ENCODE assay signal across 26 cellular contexts in the genomic region with DNA sequence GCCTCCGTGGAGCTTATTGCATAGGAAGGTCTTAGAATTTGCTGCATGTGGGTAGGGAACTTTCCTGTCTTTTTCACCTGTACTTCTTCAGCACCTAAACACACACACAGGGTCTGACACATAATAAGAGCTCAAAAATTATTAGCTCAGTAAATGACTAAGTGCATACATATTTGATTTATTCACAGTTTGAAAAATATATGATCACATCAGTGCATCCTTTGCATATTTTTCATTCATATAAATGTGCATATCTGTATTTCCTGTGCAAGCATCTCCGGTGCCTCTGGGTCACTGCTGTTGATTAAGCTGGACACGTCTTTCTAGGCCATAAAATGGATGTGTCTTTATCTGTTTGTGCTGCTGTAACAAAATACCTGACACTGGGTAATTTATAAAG.
"Had no signal": no experiment of that assay in that cellular context is flagged by ENCODE, and none has a peak within 500 bp of the region (broad histone marks: within the 10 kb centered on the region; RNA-seq: fewer than 3 reads in every experiment).

No MANE protein-coding gene starts in this region.

- H3K27me3 ChIP-seq: breast epithelium, MG63 had no signal

- H3K4me3 ChIP-seq: breast epithelium, MG63, SK-N-MC had no signal

- H3K27ac ChIP-seq: breast epithelium, SK-N-MC had no signal

- H3K9me3 Mint-ChIP-seq: activated B cell treated with CpG ODN at 0.5 μM for 24 hours; activated CD4-positive, alpha-beta T cell treated with anti-CD3 and anti-CD28 coated beads, Interleukin-2, amount 10 ng/mL, durations not matched to agents 24 days and 14 days; activated naive CD4-positive, alpha-beta T cell treated with anti-CD3 and anti-CD28 coated beads, Interleukin-2, amount 50 U/mL, for 24 hours; activated T-cell treated with anti-CD3 and anti-CD28 coated beads, Interleukin-2, amount 50 U/mL, for 24 hours; activated T-helper 1 cell treated with anti-CD3 and anti-CD28 coated beads, Interleukin-12 subunit alpha, Interleukin-12 subunit beta, Interleukin-2, Interleukin-4 antibody, amounts not matched to agents 30 ng/mL and 10 ng/mL and 1 ng/mL, durations not matched to agents 14 hours and 24 hours and 36 hours had no signal

- H3K4me1 ChIP-seq: breast epithelium had no signal

- H3K9me3 ChIP-seq: breast epithelium, MG63 had no signal

- H3K4me3 Mint-ChIP-seq: activated B cell treated with CpG ODN at 0.5 μM for 24 hours; activated CD4-positive, alpha-beta T cell treated with anti-CD3 and anti-CD28 coated beads, Interleukin-2, amount 10 ng/mL, durations not matched to agents 24 days and 14 days; activated CD8-positive, alpha-beta memory T cell treated with anti-CD3 and anti-CD28 coated beads, Interleukin-2, amount 10 ng/mL, durations not matched to agents 7 days and 5 days; activated naive CD4-positive, alpha-beta T cell treated with anti-CD3 and anti-CD28 coated beads, Interleukin-2, amount 50 U/mL, for 24 hours; activated T-cell treated with anti-CD3 and anti-CD28 coated beads, Interleukin-2, amount 50 U/mL, for 24 hours; activated T-helper 1 cell treated with anti-CD3 and anti-CD28 coated beads, Interleukin-12 subunit alpha, Interleukin-12 subunit beta, Interleukin-2, Interleukin-4 antibody, amounts not matched to agents 30 ng/mL and 10 ng/mL and 1 ng/mL, durations not matched to agents 14 hours and 24 hours and 36 hours; T-helper 17 cell had no signal

- H3K4me1 Mint-ChIP-seq: activated CD4-positive, alpha-beta T cell treated with anti-CD3 and anti-CD28 coated beads, Interleukin-2, amount 10 ng/mL, durations not matched to agents 24 days and 14 days; activated CD8-positive, alpha-beta memory T cell treated with anti-CD3 and anti-CD28 coated beads, Interleukin-2, amount 10 ng/mL, durations not matched to agents 7 days and 5 days; activated naive CD4-positive, alpha-beta T cell treated with anti-CD3 and anti-CD28 coated beads, Interleukin-2, amount 50 U/mL, for 24 hours had no signal

- H3K27ac Mint-ChIP-seq: activated B cell treated with CpG ODN at 0.5 μM for 24 hours; activated CD4-positive, alpha-beta T cell treated with anti-CD3 and anti-CD28 coated beads, Interleukin-2, amount 10 ng/mL, durations not matched to agents 24 days and 14 days; activated CD8-positive, alpha-beta memory T cell treated with anti-CD3 and anti-CD28 coated beads, Interleukin-2, amount 10 ng/mL, durations not matched to agents 7 days and 5 days; activated naive CD4-positive, alpha-beta T cell treated with anti-CD3 and anti-CD28 coated beads, Interleukin-2, amount 50 U/mL, for 24 hours; activated T-cell treated with anti-CD3 and anti-CD28 coated beads, Interleukin-2, amount 50 U/mL, for 24 hours; activated T-helper 1 cell treated with anti-CD3 and anti-CD28 coated beads, Interleukin-12 subunit alpha, Interleukin-12 subunit beta, Interleukin-2, Interleukin-4 antibody, amounts not matched to agents 30 ng/mL and 10 ng/mL and 1 ng/mL, durations not matched to agents 14 hours and 24 hours and 36 hours; T-helper 17 cell had no signal

- H3K36me3 ChIP-seq: breast epithelium had no signal

- ATAC-seq: activated CD8-positive, alpha-beta memory T cell treated with anti-CD3 and anti-CD28 coated beads, Interleukin-2, amount 10 ng/mL, durations not matched to agents 7 days and 5 days; Right ventricle myocardium inferior; T-helper 17 cell had no signal

- H3K36me3 Mint-ChIP-seq: activated CD8-positive, alpha-beta memory T cell treated with anti-CD3 and anti-CD28 coated beads, Interleukin-2, amount 10 ng/mL, durations not matched to agents 7 days and 5 days; activated naive CD4-positive, alpha-beta T cell treated with anti-CD3 and anti-CD28 coated beads, Interleukin-2, amount 50 U/mL, for 24 hours had no signal

- H3K27me3 Mint-ChIP-seq: activated B cell treated with CpG ODN at 0.5 μM for 24 hours; activated CD8-positive, alpha-beta memory T cell treated with anti-CD3 and anti-CD28 coated beads, Interleukin-2, amount 10 ng/mL, durations not matched to agents 7 days and 5 days; activated T-cell treated with anti-CD3 and anti-CD28 coated beads, Interleukin-2, amount 50 U/mL, for 24 hours; T-helper 17 cell had no signal

- DNase-seq: activated B cell treated with CpG ODN at 0.5 μM for 24 hours; activated CD4-positive, alpha-beta T cell treated with anti-CD3 and anti-CD28 coated beads for 1 hour; activated CD4-positive, alpha-beta T cell treated with anti-CD3 and anti-CD28 coated beads, Interleukin-2, amount 10 ng/mL, durations not matched to agents 24 days and 14 days; activated CD4-positive, alpha-beta T cell treated with anti-CD3 and anti-CD28 coated beads, Interleukin-2, amount 50 U/mL, for 48 hours; activated CD8-positive, alpha-beta memory T cell treated with anti-CD3 and anti-CD28 coated beads, Interleukin-2, amount 10 ng/mL, durations not matched to agents 7 days and 5 days; activated effector memory CD4-positive, alpha-beta T cell treated with Interleukin-2 at 50 U/mL for 16 hours; activated naive CD4-positive, alpha-beta T cell; activated T-cell treated with anti-CD3 and anti-CD28 coated beads, Interleukin-2, amount 50 U/mL, for 24 hours; aorta; central memory CD4-positive, alpha-beta T cell; MG63; MV-4-11; NCI-H1092 treated with DMSO at 0.1 percent for 48 hours; NCI-H1417 treated with DMSO at 0.1 percent for 48 hours; NCI-H1694; NCI-H2029; NCI-H2107; NCI-H510A treated with DMSO at 0.1 percent for 48 hours; NCI-H69; T-helper 17 cell; T-helper 9 cell had no signal
